In genomic region chr12:4275869-4276253, GRCh38 we compare ENCODE assay signal across 10 cellular contexts. TPM values are rescaled to one million over a fixed set of nuclear protein-coding genes. Genes with fewer than 3 reads are reported as not detected.
DNase-seq lines count a peak whose midpoint lies in the region; ATAC-seq, FAIRE-seq and TF ChIP-seq lines count a peak whose summit lies in the region.
"Had no signal": no experiment of that assay in that cellular context is flagged by ENCODE, and none has a peak within 500 bp of the region (broad histone marks: within the 10 kb centered on the region; RNA-seq: fewer than 3 reads in every experiment).

No MANE protein-coding gene starts in this region.

- ATAC-seq in activated T-cell treated with anti-CD3 and anti-CD28 coated beads, Interleukin-2, amount 50 U/mL, for 4 hours, result no peak
- ATAC-seq in HG03025 (IDR thresholded peaks at IDR 0.05; ENCODE audit: low FRiP score, unreplicated experiment), result no peak

- H3K4me3 Mint-ChIP-seq in activated T-cell treated with anti-CD3 and anti-CD28 coated beads, Interleukin-2, amount 50 U/mL, for 4 hours, result peak overlapping the region; percentile 98

- intact Hi-C loops in kidney (cut with DNase I), result loop anchor here (10.0 kb wide), 1 partner anchor 391 kb away; no protein-coding TSS in a partner anchor

- no peaks in the 10 kb centered on the region for H3K27me3 Mint-ChIP-seq in activated T-cell treated with anti-CD3 and anti-CD28 coated beads, Interleukin-2, amount 50 U/mL, for 4 hours (ENCODE audit: low read depth)

- TF ChIP-seq POLR2A in tibial nerve (IDR thresholded peaks at IDR 0.05), result no peak

- WGBS in mesodermal cell (ENCODE audit: insufficient coverage in 2 of 2), 2 experiments, result 3% methylated on average over 9 of the region's 12 CpGs
- 28 to 38% methylated on average over 12 of the region's 12 CpGs for WGBS in tibial nerve, 2 donors

- no peak for DNase-seq in activated T-cell treated with anti-CD3 and anti-CD28 coated beads, Interleukin-2, amount 50 U/mL, for 4 hours
- DNase-seq in activated T-cell treated with anti-CD3 and anti-CD28 coated beads, Interleukin-2, amount 50 U/mL, for 1 hour, result no peak
- DNase-seq in cardiac fibroblast (ENCODE audit: low read depth in 2 of 2), result no peak
- no peak for DNase-seq in tibial nerve (ENCODE audit: low spot score in 2 of 2)
- no peak for DNase-seq in kidney
- DNase-seq in occipital lobe (lab: John Stamatoyannopoulos, UW), result no peak
- DNase-seq: NCI-H526 treated with DMSO at 0.1 percent for 48 hours had no signal

- no peak for TF ChIP-seq CTCF in cardiac fibroblast (IDR thresholded peaks at IDR 0.05; ENCODE audit: low read depth, low read length)
- TF ChIP-seq CTCF in tibial nerve (IDR thresholded peaks at IDR 0.05), result no peak
- TF ChIP-seq CTCF in kidney (IDR thresholded peaks at IDR 0.05; ENCODE audit: borderline replicate concordance, extremely low read depth, insufficient read depth), result no peak

- H3K4me1 ChIP-seq in mesodermal cell (ENCODE audit: control insufficient read depth, insufficient read depth, low read length, poor library complexity, severe bottlenecking) (peaks cover 49% of the 10 kb centered on the region), tibial nerve (peaks cover 0 to 69% (median 44%) of the 10 kb centered on the region in 4 donors), kidney (ENCODE audit: control insufficient read depth in 1 of 2, insufficient read depth in 1 of 2, low read depth in 1 of 2, low read length in 2 of 2) (peaks cover 0 to 28% of the 10 kb centered on the region in 2 donors)

- H3K27me3 ChIP-seq in tibial nerve, result peaks cover 0 to 38% of the 10 kb centered on the region in 2 donors

- peaks cover 49% of the 10 kb centered on the region for H3K36me3 ChIP-seq in mesodermal cell (ENCODE audit: control insufficient read depth, insufficient read depth, low read length)
- H3K36me3 ChIP-seq in tibial nerve, result peaks cover 0 to 22% (median 0%) of the 10 kb centered on the region in 3 donors
- H3K36me3 ChIP-seq in kidney (ENCODE audit: control insufficient read depth in 1 of 2, insufficient read depth in 2 of 2, low read length in 2 of 2), result no peaks in the 10 kb centered on the region
- H3K36me3 ChIP-seq: BLaER1 had no signal

- H3K9me3 ChIP-seq in mesodermal cell (ENCODE audit: control insufficient read depth, low read length) (no peaks in the 10 kb centered on the region), tibial nerve (no peaks in the 10 kb centered on the region), kidney (ENCODE audit: control insufficient read depth in 1 of 2, low read length in 2 of 2) (no peaks in the 10 kb centered on the region)
- H3K9me3 ChIP-seq: BLaER1 had no signal

- peak overlapping the region in 1 of 2 donors; percentile 26 for H3K9ac ChIP-seq in kidney (ENCODE audit: low read length in 2 of 2)
- H3K9ac ChIP-seq: BLaER1 had no signal

- H3K27ac ChIP-seq in mesodermal cell (ENCODE audit: low read depth, low read length, severe bottlenecking), result peak overlapping the region; percentile 59
- peak overlapping the region; percentile 91 to 96 (median 94) for H3K27ac ChIP-seq in tibial nerve
- H3K27ac ChIP-seq in kidney (ENCODE audit: low read depth in 2 of 2, low read length in 2 of 2), result no peak overlapping the region
- H3K27ac ChIP-seq: BLaER1 had no signal

- TF ChIP-seq EP300 in tibial nerve (IDR thresholded peaks at IDR 0.05), result no peak

- H3K9me3 Mint-ChIP-seq in activated T-cell treated with anti-CD3 and anti-CD28 coated beads, Interleukin-2, amount 50 U/mL, for 4 hours, result no peaks in the 10 kb centered on the region

- H3K4me3 ChIP-seq in cardiac fibroblast (replicated peaks in 1 of 2; ENCODE audit: low read depth in 2 of 2, low read length in 2 of 2) (peak overlapping the region; percentile 19 to 75), mesodermal cell (ENCODE audit: extremely low read depth, insufficient read depth, low read length, poor library complexity, severe bottlenecking) (peak overlapping the region; percentile 99), tibial nerve (peak overlapping the region; percentile 71 to 82 (median 72)), kidney (ENCODE audit: low read length in 2 of 2) (peak overlapping the region in 1 of 2 donors; percentile 65)
- H3K4me3 ChIP-seq: BLaER1 had no signal

- H3K4me1 Mint-ChIP-seq in activated T-cell treated with anti-CD3 and anti-CD28 coated beads, Interleukin-2, amount 50 U/mL, for 4 hours (ENCODE audit: low read depth), result peaks cover 49% of the 10 kb centered on the region

- peaks cover 47% of the 10 kb centered on the region for H3K36me3 Mint-ChIP-seq in activated T-cell treated with anti-CD3 and anti-CD28 coated beads, Interleukin-2, amount 50 U/mL, for 4 hours (ENCODE audit: insufficient read depth)

- no peak for FAIRE-seq in kidney (lab: Jason Lieb, UNC)

RNA-seq across cellular contexts. Expression of gene CCND2, which starts 2.3 kb away (rescaled TPM):
- 1,000 to 10,000 TPM in 1 of 3 donors, 100 to 1,000 TPM in 2; 867 to 1,094 (median 990) TPM for total RNA-seq in activated T-cell treated with anti-CD3 and anti-CD28 coated beads, Interleukin-2, amount 50 U/mL, for 4 hours
- polyA plus RNA-seq in mesodermal cell (2013, experiment 1 of 2), result 66.2 TPM
- 66.9 TPM for polyA plus RNA-seq in mesodermal cell (2013, experiment 2 of 2)
- total RNA-seq in tibial nerve, result 100 to 1,000 TPM in 1 of 4 donors, 10 to 100 TPM in 3; 84.1 to 124 (median 89.7) TPM
- total RNA-seq in kidney, result 94.4 TPM
- 3.3 TPM for polyA plus RNA-seq in kidney (ENCODE audit: insufficient read depth, low read depth, low replicate concordance)
- total RNA-seq in occipital lobe, result 300 TPM

RNA-seq across cellular contexts. Expression of gene TIGAR, which starts 45.2 kb away (rescaled TPM):
- 10 to 100 TPM; 12.3 to 21.3 (median 17.8) TPM for total RNA-seq in activated T-cell treated with anti-CD3 and anti-CD28 coated beads, Interleukin-2, amount 50 U/mL, for 4 hours
- 9.8 TPM for polyA plus RNA-seq in mesodermal cell (2013, experiment 1 of 2)
- polyA plus RNA-seq in mesodermal cell (2013, experiment 2 of 2), result 12.9 TPM
- total RNA-seq in tibial nerve, result 1 to 10 TPM; 1.8 to 4.4 (median 2.5) TPM
- 11.8 TPM for total RNA-seq in kidney
- 3.6 TPM for polyA plus RNA-seq in kidney (ENCODE audit: insufficient read depth, low read depth, low replicate concordance)
- 4.7 TPM for total RNA-seq in occipital lobe

Comparison
In these comparisons a context has a peak if more than half of its experiments do, and no peak if none do; other contexts are left out.
1. H3K27ac ChIP-seq: peak in mesodermal cell (single experiment) and tibial nerve (4 of 4); none in kidney (0 of 2).